Comparison of ENCODE assay signal across 8 cellular contexts in the genomic region with DNA sequence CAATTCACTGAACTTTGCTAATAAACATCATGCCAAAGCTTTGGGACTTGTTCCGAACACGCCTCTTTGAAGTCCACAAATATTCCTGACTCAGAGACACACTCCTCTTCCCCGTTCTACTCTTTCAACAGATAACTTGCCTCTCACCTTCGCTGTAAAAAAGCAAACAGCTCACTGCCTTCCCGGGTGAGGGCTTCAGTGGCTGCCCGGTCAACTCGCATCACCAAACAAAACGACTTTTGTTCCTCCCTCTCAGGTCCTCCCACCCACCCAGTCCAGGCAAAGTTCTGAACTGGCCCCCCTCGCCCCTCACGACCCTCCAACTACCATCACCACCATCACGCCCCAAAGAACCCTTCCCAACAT. TPM values are rescaled to one million over a fixed set of nuclear protein-coding genes. Genes with fewer than 3 reads are reported as not detected.
DNase-seq lines count a peak whose midpoint lies in the region; ATAC-seq, FAIRE-seq and TF ChIP-seq lines count a peak whose summit lies in the region.

No MANE protein-coding gene starts in this region.

- H3K9ac ChIP-seq in subcutaneous abdominal adipose tissue (ENCODE audit: low read length in 5 of 5) = peak overlapping the region in 3 of 5 donors; percentile 43 to 76 (median 56)

- ATAC-seq in GM18861 (IDR thresholded peaks at IDR 0.05; ENCODE audit: unreplicated experiment) (no peak), GM18498 (IDR thresholded peaks at IDR 0.05; ENCODE audit: unreplicated experiment) (no peak)

- H3K27ac ChIP-seq in subcutaneous abdominal adipose tissue (ENCODE audit: low read depth, low read length) = peak overlapping the region; percentile 98

- peak overlapping the region; percentile 60; the same call in 1 of the 2 replicates for H3K4me3 ChIP-seq in iPS-18c (ENCODE audit: insufficient read depth, low read depth, low read length)
- H3K4me3 ChIP-seq in subcutaneous abdominal adipose tissue (ENCODE audit: low read depth in 1 of 5, low read length in 5 of 5) = peak overlapping the region; percentile 58 to 99 (median 75)

- H3K4me1 ChIP-seq in subcutaneous abdominal adipose tissue (ENCODE audit: control insufficient read depth in 5 of 5, insufficient read depth in 5 of 5, low read length in 5 of 5) = peaks cover 5 to 72% (median 55%) of the 10 kb centered on the region in 5 donors

- POLR2A ChIA-PET in activated CD4-positive, alpha-beta T cell treated with anti-CD3 and anti-CD28 coated beads, Interleukin-2, amount 10 ng/mL, durations not matched to agents 7 days and 5 days (lab: Charles Lee) = no interaction called here

- H3K9me3 Mint-ChIP-seq in activated CD4-positive, alpha-beta T cell treated with anti-CD3 and anti-CD28 coated beads, Interleukin-2, amount 10 ng/mL, durations not matched to agents 7 days and 5 days = no peaks in the 10 kb centered on the region
- no peaks in the 10 kb centered on the region for H3K9me3 Mint-ChIP-seq in activated naive CD8-positive, alpha-beta T cell treated with anti-CD3 and anti-CD28 coated beads for 36 hours

- no peaks in the 10 kb centered on the region for H3K9me3 ChIP-seq in iPS-18c (ENCODE audit: control insufficient read depth, insufficient read depth, low read length)
- no peaks in the 10 kb centered on the region for H3K9me3 ChIP-seq in subcutaneous abdominal adipose tissue (ENCODE audit: control insufficient read depth in 5 of 5, low read length in 5 of 5)

- no peak for DNase-seq in activated CD4-positive, alpha-beta T cell treated with anti-CD3 and anti-CD28 coated beads, Interleukin-2, amount 10 ng/mL, durations not matched to agents 7 days and 5 days
- DNase-seq in activated CD4-positive, alpha-beta T cell treated with anti-CD3 and anti-CD28 coated beads, Interleukin-2, amount 50 U/mL, for 1 hour = no peak
- DNase-seq in activated naive CD8-positive, alpha-beta T cell treated with anti-CD3 and anti-CD28 coated beads for 36 hours = no peak
- no peak for DNase-seq in D721Med (ENCODE audit: insufficient read length, low spot score)

- H3K4me3 Mint-ChIP-seq in activated CD4-positive, alpha-beta T cell treated with anti-CD3 and anti-CD28 coated beads, Interleukin-2, amount 10 ng/mL, durations not matched to agents 7 days and 5 days = peak overlapping the region; percentile 12
- H3K4me3 Mint-ChIP-seq in activated naive CD8-positive, alpha-beta T cell treated with anti-CD3 and anti-CD28 coated beads for 36 hours = peak overlapping the region; percentile 46

- H3K36me3 ChIP-seq in subcutaneous abdominal adipose tissue (ENCODE audit: control insufficient read depth in 5 of 5, insufficient read depth in 5 of 5, low read length in 5 of 5) = peaks cover 6 to 23% (median 17%) of the 10 kb centered on the region in 5 donors

- TF ChIP-seq CTCF in D721Med (IDR thresholded peaks at IDR 0.05; ENCODE audit: insufficient read depth, missing control alignments) = no peak

- no peak overlapping the region for H3K27ac Mint-ChIP-seq in activated CD4-positive, alpha-beta T cell treated with anti-CD3 and anti-CD28 coated beads, Interleukin-2, amount 10 ng/mL, durations not matched to agents 7 days and 5 days
- no peak overlapping the region for H3K27ac Mint-ChIP-seq in activated naive CD8-positive, alpha-beta T cell treated with anti-CD3 and anti-CD28 coated beads for 36 hours

- peaks cover 23% of the 10 kb centered on the region for H3K4me1 Mint-ChIP-seq in activated CD4-positive, alpha-beta T cell treated with anti-CD3 and anti-CD28 coated beads, Interleukin-2, amount 10 ng/mL, durations not matched to agents 7 days and 5 days
- peaks cover 21% of the 10 kb centered on the region for H3K4me1 Mint-ChIP-seq in activated naive CD8-positive, alpha-beta T cell treated with anti-CD3 and anti-CD28 coated beads for 36 hours

- no peak for FAIRE-seq in D721Med (lab: Jason Lieb, UNC)

- H3K36me3 Mint-ChIP-seq in activated CD4-positive, alpha-beta T cell treated with anti-CD3 and anti-CD28 coated beads, Interleukin-2, amount 10 ng/mL, durations not matched to agents 7 days and 5 days (ENCODE audit: low read depth) = no peaks in the 10 kb centered on the region
- H3K36me3 Mint-ChIP-seq in activated naive CD8-positive, alpha-beta T cell treated with anti-CD3 and anti-CD28 coated beads for 36 hours = peaks cover 2% of the 10 kb centered on the region

- peaks cover 77% of the 10 kb centered on the region for H3K27me3 Mint-ChIP-seq in activated CD4-positive, alpha-beta T cell treated with anti-CD3 and anti-CD28 coated beads, Interleukin-2, amount 10 ng/mL, durations not matched to agents 7 days and 5 days
- H3K27me3 Mint-ChIP-seq in activated naive CD8-positive, alpha-beta T cell treated with anti-CD3 and anti-CD28 coated beads for 36 hours = peaks cover 85% of the 10 kb centered on the region

- CTCF ChIA-PET in activated CD4-positive, alpha-beta T cell treated with anti-CD3 and anti-CD28 coated beads, Interleukin-2, amount 10 ng/mL, durations not matched to agents 7 days and 5 days (lab: Charles Lee) = interaction anchor here (0.8 kb wide), 1 partner anchor 531 kb away, joined by 3 read pairs; no protein-coding TSS in a partner anchor

- no peaks in the 10 kb centered on the region for H3K27me3 ChIP-seq in subcutaneous abdominal adipose tissue (ENCODE audit: control insufficient read depth in 5 of 5, insufficient read depth in 4 of 5, low read length in 5 of 5)

RNA-seq across cellular contexts. Expression of a gene that starts 0.5 kb away (rescaled TPM):
- not detected for total RNA-seq in activated CD4-positive, alpha-beta T cell treated with anti-CD3 and anti-CD28 coated beads, Interleukin-2, amount 10 ng/mL, durations not matched to agents 7 days and 5 days
- total RNA-seq in activated naive CD8-positive, alpha-beta T cell treated with anti-CD3 and anti-CD28 coated beads for 36 hours = under 1 TPM in 1 of 2 experiments, not detected in 1; 0.12 TPM
